8 cellular contexts compared by ENCODE assay signal in the genomic region with DNA sequence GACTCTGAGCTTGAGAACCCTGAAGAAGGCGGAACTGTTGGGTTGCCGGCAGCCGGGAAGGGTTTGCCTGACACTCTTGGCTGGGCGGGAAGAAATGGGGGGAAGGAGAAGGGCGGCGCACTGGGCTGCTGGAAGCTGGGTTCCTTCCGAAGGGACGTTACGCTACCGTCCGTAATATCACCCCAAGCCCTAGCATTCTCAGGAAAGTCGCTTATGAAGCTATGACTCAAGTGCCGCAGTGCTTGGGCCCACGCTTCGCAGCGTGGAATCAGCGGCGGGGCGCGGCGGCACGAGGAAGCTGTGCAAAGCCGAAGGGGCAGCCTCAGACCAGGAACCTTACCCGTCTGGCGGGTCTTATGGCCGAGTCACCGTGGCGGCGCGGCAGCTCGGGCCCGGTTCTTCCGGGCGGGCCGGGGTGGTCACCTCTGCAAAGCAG.
DNase-seq lines count a peak whose midpoint lies in the region; TF ChIP-seq lines count a peak whose summit lies in the region.

No MANE protein-coding gene starts in this region.

- TF ChIP-seq CTCF in AG04449 (IDR thresholded peaks at IDR 0.05; ENCODE audit: insufficient read depth, low read length, missing control alignments): no peak

- POLR2A ChIA-PET in AG04449 (lab: Yijun Ruan, JAX): interaction anchor here (1.4 to 3.1 kb wide), 3 partner anchors 10 to 27 kb away, joined by 5 to 22 read pairs (median 10); no protein-coding TSS in a partner anchor

- no peaks in the 10 kb centered on the region for H3K9me3 ChIP-seq in muscle layer of colon (ENCODE audit: low read length)

- H3K4me3 ChIP-seq in AG04449 (ENCODE audit: low read depth, low read length): peak overlapping the region; percentile 56
- peak overlapping the region; percentile 52 to 63 for H3K4me3 ChIP-seq in muscle layer of colon (ENCODE audit: low read depth in 1 of 2, low read length in 2 of 2)

- peak overlapping the region; percentile 19 for H3K9ac ChIP-seq in muscle layer of colon (ENCODE audit: low read length)

- no peaks in the 10 kb centered on the region for H3K27me3 ChIP-seq in muscle layer of colon (ENCODE audit: control insufficient read depth in 1 of 2, insufficient read depth in 2 of 2, low read length in 2 of 2)

- peak overlapping the region; percentile 92 for H3K27ac ChIP-seq in epithelial cell of prostate
- peak overlapping the region; percentile 32 for H3K27ac ChIP-seq in muscle layer of colon (ENCODE audit: low read depth, low read length)

- CTCF ChIA-PET in AG04449 (lab: Yijun Ruan, JAX): interaction anchor here (1.1 to 2.6 kb wide), 6 partner anchors 10 to 104 kb away, joined by 3 to 11 read pairs (median 6); no protein-coding TSS in a partner anchor

- no peaks in the 10 kb centered on the region for H3K4me1 ChIP-seq in muscle layer of colon (ENCODE audit: insufficient read depth, low read length)

- H3K36me3 ChIP-seq in muscle layer of colon (ENCODE audit: insufficient read depth, low read length): no peaks in the 10 kb centered on the region

- DNase-seq in AG04449 (ENCODE audit: low read depth, low spot score) (no peak), Kasumi-1 (lab: John Stamatoyannopoulos, UW) (peak; percentile 69 to 87), epithelial cell of prostate (ENCODE audit: low read depth, low spot score) (no peak), SHP77 treated with DMSO at 0.1 percent for 48 hours (lab: John Stamatoyannopoulos, UW) (no peak)
- peak; percentile 84 for DNase-seq in activated CD8-positive, alpha-beta memory T cell treated with anti-CD3 and anti-CD28 coated beads, Interleukin-2, amount 50 U/mL, for 48 hours
- peak; percentile 40 for DNase-seq in stimulated activated CD8-positive, alpha-beta memory T cell treated with anti-CD3 and anti-CD28 coated beads, Interleukin-7, amount 100 ng/mL, for 24 hours (ENCODE audit: low read depth)

- peak; percentile 79 for TF ChIP-seq POLR2A in GM19099 (IDR thresholded peaks at IDR 0.05; ENCODE audit: extremely low read depth, insufficient read length, low read depth)

Comparison
In these comparisons a context has a peak if more than half of its experiments do, and no peak if none do; other contexts are left out.
1. DNase-seq: peak in Kasumi-1 (2 of 2), activated CD8-positive, alpha-beta memory T cell treated with anti-CD3 and anti-CD28 coated beads, Interleukin-2, amount 50 U/mL, for 48 hours (single experiment) and stimulated activated CD8-positive, alpha-beta memory T cell treated with anti-CD3 and anti-CD28 coated beads, Interleukin-7, amount 100 ng/mL, for 24 hours (single experiment); none in AG04449 (single experiment), epithelial cell of prostate (single experiment) and SHP77 treated with DMSO at 0.1 percent for 48 hours (single experiment).